8 cellular contexts compared by ENCODE assay signal in the genomic region with DNA sequence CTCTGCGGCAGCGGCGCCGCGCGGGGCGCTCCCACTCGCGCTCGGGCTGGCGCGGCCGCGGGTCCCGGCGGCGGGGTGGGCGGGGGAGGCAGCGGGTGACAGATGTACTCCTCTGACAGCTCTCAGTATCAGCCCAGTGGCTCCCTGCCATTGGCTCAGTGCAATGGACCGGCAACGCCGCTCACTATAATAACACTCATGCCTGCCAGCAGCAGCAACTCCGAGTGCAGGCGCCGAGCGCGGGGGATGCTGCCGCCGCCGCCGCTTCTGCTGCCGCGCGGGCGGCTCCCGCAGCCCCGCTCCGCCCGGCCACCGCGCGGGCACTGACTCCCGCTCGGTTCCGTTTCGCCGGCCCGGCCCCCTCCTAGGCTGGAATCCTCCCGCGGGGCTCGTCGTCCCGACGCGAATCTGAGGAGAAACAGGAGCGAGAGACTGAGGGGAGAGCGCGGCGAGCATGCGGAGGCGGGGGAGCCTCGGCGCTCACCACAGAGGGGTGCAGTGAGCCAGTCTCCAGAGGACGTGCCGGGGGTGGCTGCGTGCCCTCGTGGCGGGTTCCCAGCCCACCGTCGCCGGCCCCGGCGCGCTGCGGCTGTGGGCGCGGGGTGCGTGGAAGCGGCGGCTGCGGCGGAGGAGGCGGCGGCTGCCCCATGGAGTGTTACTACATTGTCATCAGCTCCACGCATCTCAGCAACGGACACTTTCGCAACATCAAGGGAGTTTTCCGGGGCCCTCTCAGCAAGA. TPM values are rescaled to one million over a fixed set of nuclear protein-coding genes. Genes with fewer than 3 reads are reported as not detected.
DNase-seq lines count a peak whose midpoint lies in the region; ATAC-seq and TF ChIP-seq lines count a peak whose summit lies in the region.

ZNF804A (plus strand) TSS at position 217 of the 741 bp plus-strand sequence; CDS start at position 648, 431 bp downstream.

- intact Hi-C loops in heart left ventricle (cut with DNase I), result no loop called here

- H3K4me3 ChIP-seq in adipocyte (ENCODE audit: low read length) (peak within 1 kb of the TSS; percentile 87), heart left ventricle (peak within 1 kb of the TSS; percentile 30 to 70 (median 54))

- H3K4me1 ChIP-seq in adipocyte (ENCODE audit: control insufficient read depth, insufficient read depth, low read length), result peaks cover 12% of the 10 kb centered on the region
- peaks cover 0 to 24% (median 6%) of the 10 kb centered on the region in 12 donors for H3K4me1 ChIP-seq in heart left ventricle

- DNase-seq in DMS53 treated with DMSO at 0.1 percent for 48 hours (lab: John Stamatoyannopoulos, UW; ENCODE audit: unreplicated experiment) (peak; percentile 60), NCI-H774 (lab: John Stamatoyannopoulos, UW) (peak; percentile 40), adipocyte (ENCODE audit: low read depth) (peak; percentile 87), heart left ventricle (peak; percentile 25 to 76 (median 50)), omental fat pad (ENCODE audit: low spot score) (no peak), NCI-H187 treated with DMSO at 0.1 percent for 48 hours (lab: John Stamatoyannopoulos, UW) (no peak)

- no peak for TF ChIP-seq CTCF in heart left ventricle (IDR thresholded peaks at IDR 0.05)
- no peak for TF ChIP-seq CTCF in omental fat pad (IDR thresholded peaks at IDR 0.05)

- H3K9me3 ChIP-seq in adipocyte (ENCODE audit: control insufficient read depth, low read length), result no peaks in the 10 kb centered on the region
- no peaks in the 10 kb centered on the region for H3K9me3 ChIP-seq in heart left ventricle

- TF ChIP-seq POLR2A in heart left ventricle (IDR thresholded peaks at IDR 0.05), result no peak

- 0 to 2% (median 1%) methylated on average over 22 to 88 of the region's 88 CpGs for WGBS in heart left ventricle, 4 donors

- H3K36me3 ChIP-seq in adipocyte (ENCODE audit: control insufficient read depth, insufficient read depth, low read length, severe bottlenecking) (no peaks in the 10 kb centered on the region), heart left ventricle (no peaks in the 10 kb centered on the region)

- peak within 1 kb of the TSS in 2 of 12 donors; percentile 43 to 93 for H3K27ac ChIP-seq in heart left ventricle

- ATAC-seq in GM19351 (IDR thresholded peaks at IDR 0.05; ENCODE audit: unreplicated experiment) (peak; percentile 80), HG03196 (IDR thresholded peaks at IDR 0.05; ENCODE audit: unreplicated experiment) (peak; percentile 83), heart left ventricle (peak; percentile 74 to 95 (median 84)), omental fat pad (ENCODE audit: low FRiP score) (peak; percentile 63)

- no peaks in the 10 kb centered on the region for H3K27me3 ChIP-seq in adipocyte (replicated peaks; ENCODE audit: control insufficient read depth, insufficient read depth, low read length)
- H3K27me3 ChIP-seq in heart left ventricle, result peaks cover 6 to 43% (median 13%) of the 10 kb centered on the region in 9 donors

- H3K9ac ChIP-seq in adipocyte (ENCODE audit: low read length), result peak within 1 kb of the TSS; percentile 81

RNA-seq across cellular contexts. Expression of gene ZNF804A, which starts in this region (rescaled TPM):
- total RNA-seq in heart left ventricle (under 1 TPM in 1 of 9 donors, not detected in 8; 0.08 TPM), omental fat pad (under 1 TPM in 3 of 4 donors, not detected in 1; 0.09 to 0.79 (median 0.60) TPM)
- under 1 TPM in 1 of 2 donors, not detected in 1; 0.06 TPM for polyA plus RNA-seq in heart left ventricle

Comparison
In these comparisons a context has a peak if more than half of its experiments do, and no peak if none do; other contexts are left out.
1. Peak in DNase-seq, ATAC-seq and H3K4me3 ChIP-seq in heart left ventricle; RNA of the gene not detected or under 1 TPM.
2. Peak in ATAC-seq in omental fat pad; RNA of the gene not detected or under 1 TPM.
3. DNase-seq: peak in DMS53 treated with DMSO at 0.1 percent for 48 hours (single experiment), NCI-H774 (single experiment) and adipocyte (single experiment); none in omental fat pad (single experiment) and NCI-H187 treated with DMSO at 0.1 percent for 48 hours (single experiment).
4. Peak in every context shown above with its lines, with median percentiles within 50 percentile points of each other: ATAC-seq.